Comparison of ENCODE assay signal across 8 cellular contexts in genomic region chr19:39845172-39845571, GRCh38. TPM values are rescaled to one million over a fixed set of nuclear protein-coding genes. Genes with fewer than 3 reads are reported as not detected.
DNase-seq lines count a peak whose midpoint lies in the region; ATAC-seq and TF ChIP-seq lines count a peak whose summit lies in the region.

No MANE protein-coding gene starts in this region.

- H3K9ac ChIP-seq in MM.1S (ENCODE audit: low read length) (peak overlapping the region; percentile 95), colonic mucosa (ENCODE audit: low read depth in 2 of 2, low read length in 2 of 2) (peak overlapping the region; percentile 65 to 97)

- H3K4me3 ChIP-seq in MM.1S (ENCODE audit: low read length): peak overlapping the region; percentile 98
- H3K4me3 ChIP-seq in colonic mucosa: peak overlapping the region; percentile 65

- peak overlapping the region; percentile 93 for H3K4me2 ChIP-seq in MM.1S (ENCODE audit: low read depth, low read length)

- H3K9me3 Mint-ChIP-seq in natural killer cell treated with Interleukin-12 subunit alpha and Interleukin-12 subunit beta and Interleukin-15 and Interleukin-18, amount 100 ng/mL, for 72 hours: no peaks in the 10 kb centered on the region

- H3K4me1 Mint-ChIP-seq in natural killer cell treated with Interleukin-12 subunit alpha and Interleukin-12 subunit beta and Interleukin-15 and Interleukin-18, amount 100 ng/mL, for 72 hours (ENCODE audit: low read depth in 2 of 2): peaks cover 40 to 41% of the 10 kb centered on the region in 2 donors

- peak overlapping the region; percentile 77 to 94 for H3K27ac Mint-ChIP-seq in natural killer cell treated with Interleukin-12 subunit alpha and Interleukin-12 subunit beta and Interleukin-15 and Interleukin-18, amount 100 ng/mL, for 72 hours

- H3K9me3 ChIP-seq in MM.1S (replicated peaks; ENCODE audit: insufficient read depth, low read length) (no peaks in the 10 kb centered on the region), colonic mucosa (no peaks in the 10 kb centered on the region)

- H2AFZ ChIP-seq in MM.1S (ENCODE audit: low read length): no peak overlapping the region

- DNase-seq in CD1c-positive myeloid dendritic cell (ENCODE audit: extremely low spot score) (peak; percentile 2), MM.1S (no peak), colonic mucosa (no peak), HEK293T (ENCODE audit: extremely low spot score) (no peak), AG08396 (ENCODE audit: low spot score) (no peak), NCI-H1930 (lab: John Stamatoyannopoulos, UW) (no peak)
- no peak for DNase-seq in natural killer cell treated with Interleukin-12 subunit alpha and Interleukin-12 subunit beta and Interleukin-15 and Interleukin-18, amount 100 ng/mL, for 72 hours (ENCODE audit: low spot score)
- DNase-seq in NK-92 treated with Interleukin-12 subunit alpha and Interleukin-12 subunit beta, amount 100 ng/mL, for 24 hours (lab: John Stamatoyannopoulos, UW): no peak

- CTCF ChIA-PET in HEK293T (lab: Yijun Ruan, JAX): interaction anchor here (0.8 to 4.1 kb wide), 5 partner anchors 12 to 125 kb away, joined by 3 to 28 read pairs (median 7); partner anchors contain the start of gene DYRK1B

- TF ChIP-seq CTCF in MM.1S (IDR thresholded peaks at IDR 0.05; ENCODE audit: low read length) (no peak), colonic mucosa (IDR thresholded peaks at IDR 0.05) (no peak)

- peaks cover 0 to 2% of the 10 kb centered on the region in 2 donors for H3K27me3 Mint-ChIP-seq in natural killer cell treated with Interleukin-12 subunit alpha and Interleukin-12 subunit beta and Interleukin-15 and Interleukin-18, amount 100 ng/mL, for 72 hours

- intact Hi-C loops in colonic mucosa (cut with DNase I): no loop called here

- POLR2A ChIA-PET in HEK293T (lab: Yijun Ruan, JAX): interaction anchor here (1.0 to 3.6 kb wide), 6 partner anchors 12 to 313 kb away, joined by 4 to 27 read pairs (median 6); partner anchors contain the start of genes DYRK1B, EID2B and PSMC4

- H3K27me3 ChIP-seq in MM.1S (replicated peaks; ENCODE audit: insufficient read depth, low read length): no peaks in the 10 kb centered on the region
- no peaks in the 10 kb centered on the region for H3K27me3 ChIP-seq in colonic mucosa

- no peaks in the 10 kb centered on the region; the same call in 1 of the 2 replicates for H3K36me3 ChIP-seq in MM.1S (replicated peaks; ENCODE audit: insufficient read depth, low read length)
- no peaks in the 10 kb centered on the region for H3K36me3 ChIP-seq in colonic mucosa

- H3K36me3 Mint-ChIP-seq in natural killer cell treated with Interleukin-12 subunit alpha and Interleukin-12 subunit beta and Interleukin-15 and Interleukin-18, amount 100 ng/mL, for 72 hours: no peaks in the 10 kb centered on the region

- peak overlapping the region; percentile 88 for H3K4me3 Mint-ChIP-seq in natural killer cell treated with Interleukin-12 subunit alpha and Interleukin-12 subunit beta and Interleukin-15 and Interleukin-18, amount 100 ng/mL, for 72 hours

- peaks cover 30% of the 10 kb centered on the region for H3K4me1 ChIP-seq in MM.1S (ENCODE audit: low read length)
- peaks cover 13% of the 10 kb centered on the region for H3K4me1 ChIP-seq in colonic mucosa

- H3K79me2 ChIP-seq in MM.1S (ENCODE audit: low read length): peaks cover 60% of the 10 kb centered on the region

- peaks cover 33% of the 10 kb centered on the region; the same call in 1 of the 2 replicates for H4K20me1 ChIP-seq in MM.1S (ENCODE audit: insufficient read depth, low read length)

- H3K9me2 ChIP-seq in MM.1S (replicated peaks; ENCODE audit: insufficient read depth, low read length): no peaks in the 10 kb centered on the region

- ATAC-seq in natural killer cell treated with Interleukin-12 subunit alpha and Interleukin-12 subunit beta and Interleukin-15 and Interleukin-18, amount 100 ng/mL, for 72 hours: no peak

- H3F3A ChIP-seq in MM.1S (ENCODE audit: insufficient read depth, low read length): peaks cover 18% of the 10 kb centered on the region

- peak overlapping the region; percentile 71; the same call in 1 of the 2 replicates for H3K27ac ChIP-seq in MM.1S (ENCODE audit: low read length)
- H3K27ac ChIP-seq in colonic mucosa: no peak overlapping the region

TF ChIP-seq in HEK293T, 16 proteins besides CTCF, POLR2A, EP300 and RAD21:
- TF ChIP-seq ARNT (IDR thresholded peaks at IDR 0.05): no peak
- TF ChIP-seq BHLHE40 (IDR thresholded peaks at IDR 0.05; ENCODE audit: borderline replicate concordance): no peak
- TF ChIP-seq HDGF (IDR thresholded peaks at IDR 0.05; ENCODE audit: borderline replicate concordance): no peak

RNA-seq across cellular contexts. Expression of gene FBL, which starts 1.0 kb away (rescaled TPM):
- total RNA-seq in colonic mucosa: 100 to 1,000 TPM; 155 to 297 TPM
- 100 to 1,000 TPM; 304 to 505 TPM for total RNA-seq in natural killer cell treated with Interleukin-12 subunit alpha and Interleukin-12 subunit beta and Interleukin-15 and Interleukin-18, amount 100 ng/mL, for 72 hours

RNA-seq across cellular contexts. Expression of gene DYRK1B, which starts 11.2 kb away (rescaled TPM):
- total RNA-seq in colonic mucosa: 10 to 100 TPM; 11.8 to 12.7 TPM
- 10 to 100 TPM in 1 of 2 donors, 1 to 10 TPM in 1; 7.5 to 10.5 TPM for total RNA-seq in natural killer cell treated with Interleukin-12 subunit alpha and Interleukin-12 subunit beta and Interleukin-15 and Interleukin-18, amount 100 ng/mL, for 72 hours
